In genomic region chr5:141681295-141681694, GRCh38 we compare ENCODE assay signal across 1 cellular context.
TF ChIP-seq lines count a peak whose summit lies in the region.

No MANE protein-coding gene starts in this region.

TF ChIP-seq in HepG2, 621 proteins besides CTCF, POLR2A, EP300 and RAD21:
- TF ChIP-seq ZBTB26 (CRISPR knock-in tag; IDR thresholded peaks at IDR 0.05; ENCODE audit: borderline replicate concordance) (no peak), HHEX (CRISPR knock-in tag; IDR thresholded peaks at IDR 0.05) (no peak), ZNF224 (CRISPR knock-in tag; IDR thresholded peaks at IDR 0.05) (no peak), FOXM1 (CRISPR knock-in tag; IDR thresholded peaks at IDR 0.05) (no peak), ZNF687 (CRISPR knock-in tag; IDR thresholded peaks at IDR 0.05) (no peak), ZC3H4 (CRISPR knock-in tag; IDR thresholded peaks at IDR 0.05; ENCODE audit: borderline replicate concordance) (no peak), FOXO4 (CRISPR knock-in tag; conservative IDR thresholded peaks at IDR 0.05) (no peak), ZNF749 (CRISPR knock-in tag; IDR thresholded peaks at IDR 0.05; ENCODE audit: borderline replicate concordance) (no peak), MAFK (conservative IDR thresholded peaks at IDR 0.05 in 1 of 2, IDR thresholded peaks at IDR 0.05 in 1 of 2; ENCODE audit: low read length in 2 of 2) (no peak), AGO1 (IDR thresholded peaks at IDR 0.05; ENCODE audit: low read depth, low read length, poor library complexity, severe bottlenecking) (no peak)
